9 cellular contexts compared by ENCODE assay signal in the genomic region with DNA sequence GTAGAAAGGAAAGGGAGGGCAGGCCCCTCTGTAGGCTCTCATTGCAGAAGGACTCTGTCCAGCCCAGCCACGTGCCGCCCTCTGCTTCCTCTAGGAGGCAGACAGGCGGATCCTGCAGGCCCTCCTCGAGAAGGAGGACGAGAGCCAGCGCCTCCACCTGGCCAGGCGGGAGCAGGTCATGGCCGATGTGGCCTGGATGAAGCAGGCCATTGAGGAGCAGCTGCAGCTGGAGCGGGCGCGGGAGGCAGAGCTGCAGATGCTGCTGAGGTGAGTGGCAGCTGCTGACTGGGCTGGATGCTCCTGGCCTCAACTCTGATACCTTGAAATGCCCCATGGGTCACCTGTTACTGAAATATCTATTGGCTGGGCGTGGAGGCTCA. TPM values are rescaled to one million over a fixed set of nuclear protein-coding genes. Genes with fewer than 3 reads are reported as not detected.
DNase-seq lines count a peak whose midpoint lies in the region; ATAC-seq and TF ChIP-seq lines count a peak whose summit lies in the region.
"Had no signal": no experiment of that assay in that cellular context is flagged by ENCODE, and none has a peak within 500 bp of the region (broad histone marks: within the 10 kb centered on the region; RNA-seq: fewer than 3 reads in every experiment).

No MANE protein-coding gene starts in this region.

- intact Hi-C loops in Calu3 (cut with micrococcal nuclease; ENCODE audit: unreplicated experiment), result no loop called here
- intact Hi-C loops in activated T-helper 2 cell treated with anti-CD3 and anti-CD28 coated beads, Interferon-gamma antibody, Interleukin-2, Interleukin-4, amounts not matched to agents 10 μg/mL and 5 μg/mL and 100 μg/mL, durations not matched to agents 14 hours and 24 hours and 36 hours (cut with micrococcal nuclease), result no loop called here

- ATAC-seq in effector memory CD8-positive, alpha-beta T cell (replicated peaks), result no peak
- ATAC-seq: pancreas had no signal

- H3K4me1 Mint-ChIP-seq in Calu3 (ENCODE audit: low read depth, unreplicated experiment) (no peaks in the 10 kb centered on the region), HFFc6 (ENCODE audit: low read depth) (no peaks in the 10 kb centered on the region; the same call in 1 of the 2 replicates), mesothelial cell of epicardium (no peaks in the 10 kb centered on the region)
- H3K4me1 Mint-ChIP-seq in activated T-helper 2 cell treated with anti-CD3 and anti-CD28 coated beads, Interferon-gamma antibody, Interleukin-2, Interleukin-4, amounts not matched to agents 10 μg/mL and 5 μg/mL and 100 μg/mL, durations not matched to agents 14 hours and 24 hours and 36 hours (ENCODE audit: low read depth), result no peaks in the 10 kb centered on the region
- H3K4me1 Mint-ChIP-seq in effector memory CD8-positive, alpha-beta T cell (ENCODE audit: low read depth in 2 of 2), result peaks cover 3 to 5% of the 10 kb centered on the region in 2 donors

- no peak overlapping the region for H3K4me3 ChIP-seq in WI38 (ENCODE audit: low read depth, low read length)
- H3K4me3 ChIP-seq: pancreas had no signal

- peaks cover 40% of the 10 kb centered on the region for H3K36me3 Mint-ChIP-seq in Calu3 (ENCODE audit: insufficient read depth, unreplicated experiment)
- H3K36me3 Mint-ChIP-seq in HFFc6 (ENCODE audit: low read depth), result peaks cover 42% of the 10 kb centered on the region
- H3K36me3 Mint-ChIP-seq in mesothelial cell of epicardium, result peaks cover 37% of the 10 kb centered on the region
- H3K36me3 Mint-ChIP-seq in activated T-helper 2 cell treated with anti-CD3 and anti-CD28 coated beads, Interferon-gamma antibody, Interleukin-2, Interleukin-4, amounts not matched to agents 10 μg/mL and 5 μg/mL and 100 μg/mL, durations not matched to agents 14 hours and 24 hours and 36 hours (ENCODE audit: low read depth), result peaks cover 73% of the 10 kb centered on the region
- peaks cover 49% of the 10 kb centered on the region for H3K36me3 Mint-ChIP-seq in effector memory CD8-positive, alpha-beta T cell (ENCODE audit: insufficient read depth)

- TF ChIP-seq CTCF in Calu3 (IDR thresholded peaks at IDR 0.05; ENCODE audit: unreplicated experiment) (no peak), HFFc6 (IDR thresholded peaks at IDR 0.05) (peak; percentile 70), WI38 (IDR thresholded peaks at IDR 0.05; ENCODE audit: low read depth, low read length) (0 out of 2 replicates have a peak, but pooled peaks have one; percentile 21), mesothelial cell of epicardium (IDR thresholded peaks at IDR 0.05; ENCODE audit: unreplicated experiment) (no peak)

- H3K27ac Mint-ChIP-seq in Calu3 (ENCODE audit: unreplicated experiment), result no peak overlapping the region
- H3K27ac Mint-ChIP-seq in HFFc6, result no peak overlapping the region
- H3K27ac Mint-ChIP-seq in mesothelial cell of epicardium, result no peak overlapping the region
- H3K27ac Mint-ChIP-seq in activated T-helper 2 cell treated with anti-CD3 and anti-CD28 coated beads, Interferon-gamma antibody, Interleukin-2, Interleukin-4, amounts not matched to agents 10 μg/mL and 5 μg/mL and 100 μg/mL, durations not matched to agents 14 hours and 24 hours and 36 hours, result no peak overlapping the region
- peak overlapping the region in 1 of 2 donors; percentile 49 for H3K27ac Mint-ChIP-seq in effector memory CD8-positive, alpha-beta T cell

- CTCF ChIA-PET in Calu3 (lab: Charles Lee), result no interaction called here

- no peaks in the 10 kb centered on the region for H3K9me3 Mint-ChIP-seq in Calu3 (ENCODE audit: low read depth, unreplicated experiment)
- H3K9me3 Mint-ChIP-seq in HFFc6, result no peaks in the 10 kb centered on the region
- no peaks in the 10 kb centered on the region for H3K9me3 Mint-ChIP-seq in mesothelial cell of epicardium
- H3K9me3 Mint-ChIP-seq in activated T-helper 2 cell treated with anti-CD3 and anti-CD28 coated beads, Interferon-gamma antibody, Interleukin-2, Interleukin-4, amounts not matched to agents 10 μg/mL and 5 μg/mL and 100 μg/mL, durations not matched to agents 14 hours and 24 hours and 36 hours, result no peaks in the 10 kb centered on the region
- no peaks in the 10 kb centered on the region for H3K9me3 Mint-ChIP-seq in effector memory CD8-positive, alpha-beta T cell

- no TSS peak for BruUV-seq in Calu3 (replicated peaks; lab: Mats Ljungman, UMichigan)

- H3K27me3 Mint-ChIP-seq in Calu3 (ENCODE audit: unreplicated experiment), result no peaks in the 10 kb centered on the region
- no peaks in the 10 kb centered on the region; the same call in 1 of the 2 replicates for H3K27me3 Mint-ChIP-seq in HFFc6 (ENCODE audit: insufficient read depth)
- no peaks in the 10 kb centered on the region for H3K27me3 Mint-ChIP-seq in mesothelial cell of epicardium (ENCODE audit: low read depth)
- no peaks in the 10 kb centered on the region for H3K27me3 Mint-ChIP-seq in activated T-helper 2 cell treated with anti-CD3 and anti-CD28 coated beads, Interferon-gamma antibody, Interleukin-2, Interleukin-4, amounts not matched to agents 10 μg/mL and 5 μg/mL and 100 μg/mL, durations not matched to agents 14 hours and 24 hours and 36 hours (ENCODE audit: low read depth)
- H3K27me3 Mint-ChIP-seq in effector memory CD8-positive, alpha-beta T cell, result no peaks in the 10 kb centered on the region

- peak; percentile 36 for DNase-seq in Calu3
- DNase-seq in HFFc6, result peak; percentile 43
- peak; percentile 45 for DNase-seq in left kidney (ENCODE audit: low read depth, low spot score)
- no peak for DNase-seq in mesothelial cell of epicardium (ENCODE audit: low spot score in 2 of 2, unreplicated experiment in 2 of 2)
- no peak for DNase-seq in activated T-helper 2 cell treated with anti-CD3 and anti-CD28 coated beads, Interferon-gamma antibody, Interleukin-2, Interleukin-4, amounts not matched to agents 10 μg/mL and 5 μg/mL and 100 μg/mL, durations not matched to agents 14 hours and 24 hours and 36 hours (ENCODE audit: low spot score)
- no peak for DNase-seq in globus pallidus (ENCODE audit: low spot score)
- no peak for DNase-seq in effector memory CD8-positive, alpha-beta T cell

- H3K4me3 Mint-ChIP-seq in Calu3 (ENCODE audit: low read depth, unreplicated experiment), result no peak overlapping the region
- H3K4me3 Mint-ChIP-seq in HFFc6, result no peak overlapping the region
- H3K4me3 Mint-ChIP-seq in mesothelial cell of epicardium, result no peak overlapping the region
- H3K4me3 Mint-ChIP-seq in activated T-helper 2 cell treated with anti-CD3 and anti-CD28 coated beads, Interferon-gamma antibody, Interleukin-2, Interleukin-4, amounts not matched to agents 10 μg/mL and 5 μg/mL and 100 μg/mL, durations not matched to agents 14 hours and 24 hours and 36 hours (ENCODE audit: low read depth), result no peak overlapping the region
- H3K4me3 Mint-ChIP-seq in effector memory CD8-positive, alpha-beta T cell, result no peak overlapping the region

RNA-seq across cellular contexts. Expression of gene TCHP, which starts 10.9 kb away (rescaled TPM):
- total RNA-seq in Calu3 (2022) (28.0 and 28.8 TPM in 2 replicates), mesothelial cell of epicardium (16.6 to 18.6 TPM (median 18.0 TPM) in 3 replicates)
- 10 to 100 TPM; 15.0 to 21.0 (median 18.2) TPM for total RNA-seq in HFFc6 (2021; fragmentation: NEBNext Ultra II Directional; extraction: Animal tissue kit (Norgen Biotek cat#: 25700))
- total RNA-seq in activated T-helper 2 cell treated with anti-CD3 and anti-CD28 coated beads, Interferon-gamma antibody, Interleukin-2, Interleukin-4, amounts not matched to agents 10 μg/mL and 5 μg/mL and 100 μg/mL, durations not matched to agents 14 hours and 24 hours and 36 hours, result 26.0 and 32.6 TPM in 2 replicates

RNA-seq across cellular contexts. Expression of gene GLTP, which starts 30.6 kb away (rescaled TPM):
- total RNA-seq in Calu3 (2022) (25.7 and 27.7 TPM in 2 replicates), mesothelial cell of epicardium (23.8 to 25.7 TPM (median 24.3 TPM) in 3 replicates)
- 10 to 100 TPM; 77.4 to 87.9 (median 82.0) TPM for total RNA-seq in HFFc6 (2021; fragmentation: NEBNext Ultra II Directional; extraction: Animal tissue kit (Norgen Biotek cat#: 25700))
- 26.6 and 27.2 TPM in 2 replicates for total RNA-seq in activated T-helper 2 cell treated with anti-CD3 and anti-CD28 coated beads, Interferon-gamma antibody, Interleukin-2, Interleukin-4, amounts not matched to agents 10 μg/mL and 5 μg/mL and 100 μg/mL, durations not matched to agents 14 hours and 24 hours and 36 hours

Comparison
In these comparisons a context has a peak if more than half of its experiments do, and no peak if none do; other contexts are left out.
1. DNase-seq: peak in Calu3 (single experiment), HFFc6 (single experiment) and left kidney (single experiment); none in mesothelial cell of epicardium (0 of 2), activated T-helper 2 cell treated with anti-CD3 and anti-CD28 coated beads, Interferon-gamma antibody, Interleukin-2, Interleukin-4, amounts not matched to agents 10 μg/mL and 5 μg/mL and 100 μg/mL, durations not matched to agents 14 hours and 24 hours and 36 hours (single experiment), globus pallidus (single experiment) and effector memory CD8-positive, alpha-beta T cell (0 of 3).
2. CTCF ChIP-seq: peak in HFFc6 (single experiment) and WI38 (single experiment); none in Calu3 (single experiment) and mesothelial cell of epicardium (single experiment).